ENCODE assay signal across 12 cellular contexts in genomic region chr21:35366348-35367085, GRCh38.
DNase-seq lines count a peak whose midpoint lies in the region; ATAC-seq and TF ChIP-seq lines count a peak whose summit lies in the region.
"Had no signal": no experiment of that assay in that cellular context is flagged by ENCODE, and none has a peak within 500 bp of the region (broad histone marks: within the 10 kb centered on the region; RNA-seq: fewer than 3 reads in every experiment).

No MANE protein-coding gene starts in this region.

- H3K9me3 ChIP-seq in hepatocyte (ENCODE audit: low read depth) (no peaks in the 10 kb centered on the region), prostate gland (no peaks in the 10 kb centered on the region)

- H3K36me3 ChIP-seq in brain microvascular endothelial cell (replicated peaks): no peaks in the 10 kb centered on the region
- H3K36me3 ChIP-seq in hepatocyte (replicated peaks; ENCODE audit: insufficient read depth, low read depth): no peaks in the 10 kb centered on the region
- H3K36me3 ChIP-seq in prostate gland: no peaks in the 10 kb centered on the region

- 54% methylated on average over 5 of the region's 5 CpGs for WGBS in hepatocyte (ENCODE audit: low lambda C conversion rate, missing lambda C conversion rate)
- 60% methylated on average over 5 of the region's 5 CpGs for WGBS in prostate gland

- DNase-seq in HS-27A (ENCODE audit: low read depth): peak; percentile 11
- peak; percentile 46 for DNase-seq in brain microvascular endothelial cell
- DNase-seq in hepatocyte (ENCODE audit: low spot score): peak; percentile 45
- DNase-seq in stromal cell of bone marrow (ENCODE audit: low read depth): peak; percentile 97
- no peak for DNase-seq in prostate gland (ENCODE audit: low spot score)
- no peak for DNase-seq in stimulated activated naive CD8-positive, alpha-beta T cell treated with anti-CD3 and anti-CD28 coated beads, Interleukin-15, amount 100 ng/mL, for 72 hours
- DNase-seq: activated T-cell treated with anti-CD3 and anti-CD28 coated beads, Interleukin-2, amount 50 U/mL, for 1 hour; CD8-positive, alpha-beta T cell; effector memory CD8-positive, alpha-beta T cell; OCI-M1 had no signal

- ATAC-seq in GM18505 (IDR thresholded peaks at IDR 0.05; ENCODE audit: unreplicated experiment): no peak
- ATAC-seq in HG03025 (IDR thresholded peaks at IDR 0.05; ENCODE audit: low FRiP score, unreplicated experiment): no peak
- ATAC-seq in stimulated activated naive CD8-positive, alpha-beta T cell treated with anti-CD3 and anti-CD28 coated beads, Interleukin-15, amount 100 ng/mL, for 72 hours: no peak
- ATAC-seq: CD8-positive, alpha-beta T cell; effector memory CD8-positive, alpha-beta T cell had no signal

- TF ChIP-seq CTCF in brain microvascular endothelial cell (IDR thresholded peaks at IDR 0.05; ENCODE audit: low read depth, low read length, missing control alignments): no peak
- no peak for TF ChIP-seq CTCF in hepatocyte (IDR thresholded peaks at IDR 0.05; ENCODE audit: poor library complexity)
- no peak for TF ChIP-seq CTCF in prostate gland (IDR thresholded peaks at IDR 0.05)

- H3K27ac ChIP-seq in brain microvascular endothelial cell (peak overlapping the region; percentile 71), hepatocyte (peak overlapping the region; percentile 81), prostate gland (no peak overlapping the region)

- H3K79me2 ChIP-seq in hepatocyte: no peaks in the 10 kb centered on the region

- H3K4me3 ChIP-seq in brain microvascular endothelial cell (ENCODE audit: low read depth, low read length) (no peak overlapping the region), hepatocyte (no peak overlapping the region), prostate gland (no peak overlapping the region)

- H3K4me3 Mint-ChIP-seq in stimulated activated naive CD8-positive, alpha-beta T cell treated with anti-CD3 and anti-CD28 coated beads, Interleukin-15, amount 100 ng/mL, for 72 hours: no peak overlapping the region
- H3K4me3 Mint-ChIP-seq: CD8-positive, alpha-beta T cell; effector memory CD8-positive, alpha-beta T cell had no signal

- H3K9me3 Mint-ChIP-seq in stimulated activated naive CD8-positive, alpha-beta T cell treated with anti-CD3 and anti-CD28 coated beads, Interleukin-15, amount 100 ng/mL, for 72 hours: peaks cover 0 to 11% of the 10 kb centered on the region in 2 donors
- H3K9me3 Mint-ChIP-seq: CD8-positive, alpha-beta T cell; effector memory CD8-positive, alpha-beta T cell had no signal

- no peaks in the 10 kb centered on the region for H3K9me2 ChIP-seq in hepatocyte (replicated peaks; ENCODE audit: insufficient read depth)

- H3K27me3 Mint-ChIP-seq in stimulated activated naive CD8-positive, alpha-beta T cell treated with anti-CD3 and anti-CD28 coated beads, Interleukin-15, amount 100 ng/mL, for 72 hours: no peaks in the 10 kb centered on the region

- H3K4me1 ChIP-seq in hepatocyte (ENCODE audit: insufficient read depth) (peaks cover 6% of the 10 kb centered on the region), prostate gland (replicated peaks) (no peaks in the 10 kb centered on the region)

- H3K4me2 ChIP-seq in hepatocyte: peak overlapping the region; percentile 40

- TF ChIP-seq POLR2A in GM18505 (IDR thresholded peaks at IDR 0.05; ENCODE audit: borderline replicate concordance, extremely low read depth, insufficient read depth, insufficient read length): no peak
- TF ChIP-seq POLR2A in prostate gland (IDR thresholded peaks at IDR 0.05): no peak

- no peak overlapping the region for H2AFZ ChIP-seq in hepatocyte

- H3K27me3 ChIP-seq in brain microvascular endothelial cell (replicated peaks) (no peaks in the 10 kb centered on the region), hepatocyte (no peaks in the 10 kb centered on the region), prostate gland (replicated peaks; ENCODE audit: insufficient read depth) (no peaks in the 10 kb centered on the region)

- H3K4me1 Mint-ChIP-seq in stimulated activated naive CD8-positive, alpha-beta T cell treated with anti-CD3 and anti-CD28 coated beads, Interleukin-15, amount 100 ng/mL, for 72 hours: no peaks in the 10 kb centered on the region

- intact Hi-C loops in prostate gland (cut with DNase I): no loop called here

- H4K20me1 ChIP-seq in hepatocyte (ENCODE audit: insufficient read depth, poor library complexity, severe bottlenecking): no peaks in the 10 kb centered on the region

- in situ Hi-C loops in brain microvascular endothelial cell (cut with HindIII; ENCODE audit: low pct_ligation_motif_present, low sequenced_read_pairs): no loop called here

- no peak overlapping the region for H3K27ac Mint-ChIP-seq in stimulated activated naive CD8-positive, alpha-beta T cell treated with anti-CD3 and anti-CD28 coated beads, Interleukin-15, amount 100 ng/mL, for 72 hours
- H3K27ac Mint-ChIP-seq: CD8-positive, alpha-beta T cell; effector memory CD8-positive, alpha-beta T cell had no signal

Comparison
In these comparisons a context has a peak if more than half of its experiments do, and no peak if none do; other contexts are left out.
1. DNase-seq: peak in HS-27A (single experiment), brain microvascular endothelial cell (single experiment), hepatocyte (single experiment) and stromal cell of bone marrow (single experiment); none in prostate gland (single experiment) and stimulated activated naive CD8-positive, alpha-beta T cell treated with anti-CD3 and anti-CD28 coated beads, Interleukin-15, amount 100 ng/mL, for 72 hours (0 of 2).
2. H3K27ac ChIP-seq: peak in brain microvascular endothelial cell (single experiment) and hepatocyte (single experiment); none in prostate gland (0 of 2).